In the genomic region with DNA sequence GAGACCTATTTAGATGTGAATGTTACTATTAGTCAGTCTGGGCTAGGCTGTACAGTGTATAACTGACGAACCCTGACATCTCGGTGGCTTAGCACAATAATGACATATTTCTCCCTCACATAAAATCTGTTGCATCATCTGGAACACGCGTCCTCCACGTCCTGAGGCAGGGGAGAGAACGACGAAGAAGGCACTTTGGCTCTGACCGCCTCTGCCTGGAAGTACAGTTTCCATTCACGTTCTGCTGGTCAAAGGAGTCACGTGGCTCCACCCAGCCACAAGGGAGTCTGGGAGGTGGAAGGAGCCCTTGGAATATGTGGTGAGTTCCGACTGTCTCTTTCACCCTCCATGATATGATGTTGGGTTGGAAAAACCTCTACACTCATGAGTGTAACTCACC, we compare ENCODE assay signal across 28 cellular contexts.
"Had no signal": no experiment of that assay in that cellular context is flagged by ENCODE, and none has a peak within 500 bp of the region (broad histone marks: within the 10 kb centered on the region; RNA-seq: fewer than 3 reads in every experiment).

No MANE protein-coding gene starts in this region.

- H3K27ac ChIP-seq: ascending aorta, cardiac muscle cell, VCaP had no signal

- FAIRE-seq: TTC549 had no signal

- H3K4me3 ChIP-seq: ascending aorta, cardiac muscle cell had no signal

- ATAC-seq: activated CD8-positive, alpha-beta memory T cell treated with anti-CD3 and anti-CD28 coated beads, Interleukin-2, amount 10 ng/mL, durations not matched to agents 7 days and 5 days; activated CD8-positive, alpha-beta T cell treated with anti-CD3 and anti-CD28 coated beads, Interleukin-2, amount 10 ng/mL, durations not matched to agents 7 days and 5 days; activated naive CD8-positive, alpha-beta T cell treated with anti-CD3 and anti-CD28 coated beads, Interleukin-2, amount 50 U/mL, for 24 hours had no signal

- H3K36me3 ChIP-seq: ascending aorta, cardiac muscle cell had no signal

- DNase-seq: activated B cell treated with CpG ODN at 0.5 μM for 24 hours; activated CD4-positive, alpha-beta memory T cell treated with anti-CD3 and anti-CD28 coated beads, Interleukin-2, amount 10 ng/mL, durations not matched to agents 7 days and 5 days; activated CD4-positive, alpha-beta T cell treated with anti-CD3 and anti-CD28 coated beads for 48 hours; activated CD4-positive, alpha-beta T cell treated with anti-CD3 and anti-CD28 coated beads, Interleukin-2, amount 10 ng/mL, durations not matched to agents 7 days and 5 days; activated CD4-positive, alpha-beta T cell treated with anti-CD3 and anti-CD28 coated beads, Interleukin-2, amount 50 U/mL, for 48 hours; activated CD4-positive, CD25-positive, alpha-beta regulatory T cell treated with anti-CD3 and anti-CD28 coated beads, Interleukin-2, amount 50 U/mL, for 72 hours; activated CD8-positive, alpha-beta memory T cell treated with anti-CD3 and anti-CD28 coated beads for 24 hours; activated CD8-positive, alpha-beta memory T cell treated with anti-CD3 and anti-CD28 coated beads, Interleukin-2, amount 10 ng/mL, durations not matched to agents 7 days and 5 days; activated CD8-positive, alpha-beta memory T cell treated with anti-CD3 and anti-CD28 coated beads, Interleukin-2, amount 50 U/mL, for 48 hours; activated CD8-positive, alpha-beta T cell treated with anti-CD3 and anti-CD28 coated beads, Interleukin-2, amount 10 ng/mL, durations not matched to agents 7 days and 5 days; activated effector memory CD4-positive, alpha-beta T cell treated with Interleukin-2 at 50 U/mL for 16 hours; activated gamma-delta T cell; activated naive CD4-positive, alpha-beta T cell treated with anti-CD3 and anti-CD28 coated beads, Interleukin-2, amount 10 ng/mL, durations not matched to agents 7 days and 5 days; activated naive CD4-positive, alpha-beta T cell treated with Interleukin-2 at 50 U/mL for 16 hours; activated naive CD8-positive, alpha-beta T cell treated with anti-CD3 and anti-CD28 coated beads, Interleukin-2, amount 10 ng/mL, durations not matched to agents 7 days and 5 days; activated naive CD8-positive, alpha-beta T cell treated with anti-CD3 and anti-CD28 coated beads, Interleukin-2, amount 50 U/mL, for 24 hours; activated T-cell treated with anti-CD3 and anti-CD28 coated beads, Interleukin-2, amount 50 U/mL, for 24 hours; activated T-cell treated with anti-CD3 and anti-CD28 coated beads, Interleukin-2, amount 50 U/mL, for 48 hours; amygdala; anterior cingulate cortex; caudate nucleus; cerebellar nuclear complex; T-helper 2 cell; T-helper 9 cell had no signal

- H3K27me3 ChIP-seq: ascending aorta, cardiac muscle cell had no signal

- H3K4me1 ChIP-seq: ascending aorta had no signal
